In genomic region chr17:28348979-28349378, GRCh38 we compare ENCODE assay signal across 20 cellular contexts. TPM values are rescaled to one million over a fixed set of nuclear protein-coding genes. Genes with fewer than 3 reads are reported as not detected.
A peak's percentile ranks its signal among the peaks of the same experiment; 100 is the strongest.
DNase-seq lines count a peak whose midpoint lies in the region; ATAC-seq and TF ChIP-seq lines count a peak whose summit lies in the region.
"Had no signal": no experiment of that assay in that cellular context is flagged by ENCODE, and none has a peak within 500 bp of the region (broad histone marks: within the 10 kb centered on the region; RNA-seq: fewer than 3 reads in every experiment).

No MANE protein-coding gene starts in this region.

- no peak overlapping the region for H2AFZ ChIP-seq in mesenchymal stem cell (ENCODE audit: low read depth, low read length)

- TF ChIP-seq CTCF in RWPE2 (IDR thresholded peaks at IDR 0.05; ENCODE audit: poor library complexity, severe bottlenecking), result no peak
- TF ChIP-seq CTCF in endothelial cell (IDR thresholded peaks at IDR 0.05; ENCODE audit: unreplicated experiment), result no peak
- TF ChIP-seq CTCF in spleen (IDR thresholded peaks at IDR 0.05 in 8 of 11, conservative IDR thresholded peaks at IDR 0.05 in 3 of 11), result no peak

- H3K79me1 ChIP-seq in mesenchymal stem cell (replicated peaks; ENCODE audit: low read length, poor library complexity, severe bottlenecking), result peaks cover 29% of the 10 kb centered on the region

- H3K27ac ChIP-seq in RWPE2 (ENCODE audit: poor library complexity, severe bottlenecking) (peak overlapping the region; percentile 90), spleen (peak overlapping the region in 5 of 8 donors; percentile 53 to 98 (median 96)), mesenchymal stem cell (ENCODE audit: low read length, poor library complexity, severe bottlenecking) (no peak overlapping the region)
- H3K27ac ChIP-seq: 22Rv1 had no signal

- no peak overlapping the region for H2AK5ac ChIP-seq in mesenchymal stem cell (ENCODE audit: low read length, severe bottlenecking)

- H3K4me1 ChIP-seq in RWPE2 (ENCODE audit: insufficient read depth, poor library complexity, severe bottlenecking) (peaks cover 21% of the 10 kb centered on the region), spleen (peaks cover 0 to 53% (median 27%) of the 10 kb centered on the region in 6 donors), mesenchymal stem cell (ENCODE audit: control insufficient read depth, insufficient read depth, low read depth, low read length) (peaks cover 16% of the 10 kb centered on the region)

- H2BK120ac ChIP-seq in mesenchymal stem cell (ENCODE audit: low read depth, low read length), result no peak overlapping the region

- ATAC-seq in RWPE2 (ENCODE audit: low read depth), result no peak
- ATAC-seq: CD8-positive, alpha-beta T cell had no signal

- H3K27me3 Mint-ChIP-seq in endothelial cell (ENCODE audit: unreplicated experiment), result peaks cover 4% of the 10 kb centered on the region

- H3K23ac ChIP-seq in mesenchymal stem cell (ENCODE audit: low read length in 2 of 2), result no peak overlapping the region

- H3K18ac ChIP-seq in mesenchymal stem cell (ENCODE audit: low read depth in 1 of 2, low read length in 2 of 2), result no peak overlapping the region

- H3K9me3 Mint-ChIP-seq in endothelial cell (ENCODE audit: unreplicated experiment), result no peaks in the 10 kb centered on the region
- H3K9me3 Mint-ChIP-seq: CD14-positive monocyte; CD8-positive, alpha-beta T cell had no signal

- H3K36me3 ChIP-seq in RWPE2 (ENCODE audit: low read depth), result peaks cover 89% of the 10 kb centered on the region
- H3K36me3 ChIP-seq in spleen, result peaks cover 0 to 100% (median 95%) of the 10 kb centered on the region in 6 donors
- H3K36me3 ChIP-seq in mesenchymal stem cell (ENCODE audit: control insufficient read depth in 1 of 2, insufficient read depth in 2 of 2, low read depth in 1 of 2, low read length in 2 of 2), result peaks cover 73 to 95% of the 10 kb centered on the region in 2 experiments

- H3K4me2 ChIP-seq in mesenchymal stem cell (ENCODE audit: low read length, poor library complexity, severe bottlenecking), result no peak overlapping the region

- no peak overlapping the region for H3K9ac ChIP-seq in mesenchymal stem cell (ENCODE audit: low read length)

- H3K27ac Mint-ChIP-seq in endothelial cell (ENCODE audit: unreplicated experiment), result peak overlapping the region; percentile 52
- H3K27ac Mint-ChIP-seq: CD14-positive monocyte; CD8-positive, alpha-beta T cell had no signal

- no peak overlapping the region for H3K14ac ChIP-seq in mesenchymal stem cell (ENCODE audit: low read length in 2 of 2)

- no peak overlapping the region for H4K8ac ChIP-seq in mesenchymal stem cell (ENCODE audit: low read length)

- peaks cover 50% of the 10 kb centered on the region for H3K36me3 Mint-ChIP-seq in endothelial cell (ENCODE audit: low read depth, unreplicated experiment)

- H2BK15ac ChIP-seq in mesenchymal stem cell (ENCODE audit: low read depth, poor library complexity, severe bottlenecking), result no peak overlapping the region

- intact Hi-C loops in spleen (cut with DNase I; ENCODE audit: low total_unique reads), result no loop called here

- WGBS in spleen, 5 donors, result 60 to 97% (median 76%) methylated on average over 1 to 3 of the region's 3 CpGs; no CpG with 5 or more reads in 1 of the 5 donors
- WGBS in mesenchymal stem cell, result 95% methylated on average over 3 of the region's 3 CpGs

- no peaks in the 10 kb centered on the region for H3K4me1 Mint-ChIP-seq in endothelial cell (ENCODE audit: unreplicated experiment)
- H3K4me1 Mint-ChIP-seq: CD14-positive monocyte had no signal

- H4K91ac ChIP-seq in mesenchymal stem cell (ENCODE audit: low read length), result no peak overlapping the region

- H3K4me3 ChIP-seq in RWPE2 (ENCODE audit: severe bottlenecking) (no peak overlapping the region), spleen (no peak overlapping the region), mesenchymal stem cell (ENCODE audit: insufficient read depth in 1 of 2, low read depth in 1 of 2, low read length in 2 of 2) (no peak overlapping the region)

- H2BK5ac ChIP-seq in mesenchymal stem cell (ENCODE audit: low read depth, low read length, poor library complexity, severe bottlenecking), result no peak overlapping the region

- no peak overlapping the region for H3K4ac ChIP-seq in mesenchymal stem cell (ENCODE audit: low read depth in 1 of 2, low read length in 2 of 2)

- peak; percentile 57 for DNase-seq in activated effector memory CD4-positive, alpha-beta T cell treated with anti-CD3 and anti-CD28 coated beads, Interleukin-2, amount 50 U/mL, for 16 hours
- DNase-seq in activated effector memory CD4-positive, alpha-beta T cell treated with Interleukin-2 at 50 U/mL for 16 hours, result no peak
- DNase-seq in RWPE2 (ENCODE audit: low spot score), result no peak
- DNase-seq in endothelial cell (ENCODE audit: low spot score), result no peak
- no peak for DNase-seq in spleen
- no peak for DNase-seq in nucleus accumbens (lab: John Stamatoyannopoulos, UW)
- no peak for DNase-seq in activated CD4-positive, alpha-beta T cell treated with anti-CD3 and anti-CD28 coated beads, Interleukin-2, amount 50 U/mL, for 48 hours
- DNase-seq in mesenchymal stem cell, result no peak
- DNase-seq: CD8-positive, alpha-beta T cell; COR-L47; DMS153; DND-41; GF-D8; HCEC 1CT had no signal

- no peaks in the 10 kb centered on the region for H3K9me3 ChIP-seq in RWPE2 (ENCODE audit: severe bottlenecking)
- H3K9me3 ChIP-seq in spleen, result no peaks in the 10 kb centered on the region
- no peaks in the 10 kb centered on the region for H3K9me3 ChIP-seq in mesenchymal stem cell (ENCODE audit: control insufficient read depth, low read length)

- H3K4me3 Mint-ChIP-seq in endothelial cell (ENCODE audit: unreplicated experiment), result no peak overlapping the region
- H3K4me3 Mint-ChIP-seq: CD14-positive monocyte; CD8-positive, alpha-beta T cell had no signal

- H3K27me3 ChIP-seq in RWPE2 (ENCODE audit: insufficient read depth, poor library complexity, severe bottlenecking) (no peaks in the 10 kb centered on the region), spleen (replicated peaks in 1 of 7) (no peaks in the 10 kb centered on the region), mesenchymal stem cell (ENCODE audit: control insufficient read depth in 1 of 2, insufficient read depth in 1 of 2, low read length in 2 of 2) (no peaks in the 10 kb centered on the region)

- TF ChIP-seq POLR2A in spleen (IDR thresholded peaks at IDR 0.05), result no peak

- no peak overlapping the region for H2BK12ac ChIP-seq in mesenchymal stem cell (ENCODE audit: low read length in 2 of 2)

RNA-seq across cellular contexts. Expression of gene POLDIP2, which starts 8.3 kb away (rescaled TPM):
- 57.2 TPM for total RNA-seq in endothelial cell (ENCODE audit: unreplicated experiment)
- total RNA-seq in spleen, result 10 to 100 TPM; 45.6 to 62.6 (median 49.0) TPM
- 10 to 100 TPM; 27.8 to 47.1 (median 38.7) TPM for polyA plus RNA-seq in spleen
- 67.8 TPM for polyA plus RNA-seq in mesenchymal stem cell (2013, experiment 1 of 2)
- 67.2 TPM for polyA plus RNA-seq in mesenchymal stem cell (2013, experiment 2 of 2)

RNA-seq across cellular contexts. Expression of gene TNFAIP1, which starts 13.4 kb away (rescaled TPM):
- total RNA-seq in endothelial cell (ENCODE audit: unreplicated experiment) (104 TPM), spleen (100 to 1,000 TPM in 4 of 7 donors, 10 to 100 TPM in 3; 83.8 to 154 (median 108) TPM)
- polyA plus RNA-seq in spleen, result 10 to 100 TPM; 15.2 to 34.2 (median 16.3) TPM
- 49.4 TPM for polyA plus RNA-seq in mesenchymal stem cell (2013, experiment 1 of 2)
- polyA plus RNA-seq in mesenchymal stem cell (2013, experiment 2 of 2), result 49.9 TPM

RNA-seq across cellular contexts. Expression of gene IFT20, which starts 13.7 kb away (rescaled TPM):
- 47.2 TPM for total RNA-seq in endothelial cell (ENCODE audit: unreplicated experiment)
- 10 to 100 TPM; 28.4 to 52.2 (median 31.1) TPM for total RNA-seq in spleen
- polyA plus RNA-seq in spleen, result 10 to 100 TPM; 46.8 to 52.8 (median 52.1) TPM
- 71.7 TPM for polyA plus RNA-seq in mesenchymal stem cell (2013, experiment 1 of 2)
- 73.0 TPM for polyA plus RNA-seq in mesenchymal stem cell (2013, experiment 2 of 2)

RNA-seq across cellular contexts. Expression of gene SEBOX, which starts 16.0 kb away (rescaled TPM):
- total RNA-seq in endothelial cell (ENCODE audit: unreplicated experiment) (not detected), spleen (not detected)
- polyA plus RNA-seq in spleen, result not detected
- not detected for polyA plus RNA-seq in mesenchymal stem cell (2013, experiment 1 of 2)
- polyA plus RNA-seq in mesenchymal stem cell (2013, experiment 2 of 2), result not detected
- total RNA-seq: A673; CD8-positive, alpha-beta T cell; H4; HT-29 had no signal
- polyA plus RNA-seq: BJ, CD14-positive monocyte had no signal

RNA-seq across cellular contexts. Expression of gene VTN, which starts 21.1 kb away (rescaled TPM):
- not detected for total RNA-seq in endothelial cell (ENCODE audit: unreplicated experiment)
- total RNA-seq in spleen, result 1 to 10 TPM in 4 of 7 donors, under 1 TPM in 3; 0.84 to 4.0 (median 1.7) TPM
- polyA plus RNA-seq in spleen, result 1 to 10 TPM; 1.2 to 1.8 (median 1.4) TPM
- 0.76 TPM for polyA plus RNA-seq in mesenchymal stem cell (2013, experiment 1 of 2)
- polyA plus RNA-seq in mesenchymal stem cell (2013, experiment 2 of 2), result 0.58 TPM
- total RNA-seq: H4, HT-29 had no signal
- polyA plus RNA-seq: CD14-positive monocyte had no signal
